In the genomic region with DNA sequence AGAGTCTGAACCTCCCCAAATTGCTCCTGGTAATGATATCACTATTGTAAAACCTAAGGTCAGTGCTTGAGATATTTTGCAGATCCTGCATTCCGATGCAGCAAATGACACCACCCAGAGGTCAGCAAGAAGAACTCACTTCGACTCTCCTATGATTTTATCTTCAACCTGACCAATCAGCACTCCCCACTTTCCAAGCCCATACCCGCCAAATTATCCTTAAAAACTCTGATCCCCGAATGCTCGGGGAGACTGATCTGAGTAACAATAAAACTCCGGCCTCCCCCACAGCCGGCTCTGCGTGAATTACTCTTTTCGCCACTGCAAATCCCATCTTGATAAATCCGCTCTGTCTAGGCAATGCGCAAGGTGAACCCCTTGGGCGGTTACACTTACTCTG, we compare ENCODE assay signal across 8 cellular contexts. TPM values are rescaled to one million over a fixed set of nuclear protein-coding genes. Genes with fewer than 3 reads are reported as not detected.
DNase-seq lines count a peak whose midpoint lies in the region; ATAC-seq, FAIRE-seq and TF ChIP-seq lines count a peak whose summit lies in the region.

No MANE protein-coding gene starts in this region.

- H3K9me3 ChIP-seq in SU-DHL-6 (ENCODE audit: insufficient read depth, low read length): no peaks in the 10 kb centered on the region
- no peaks in the 10 kb centered on the region for H3K9me3 ChIP-seq in right cardiac atrium (ENCODE audit: control insufficient read depth, low read length)
- no peaks in the 10 kb centered on the region for H3K9me3 ChIP-seq in spleen

- no peaks in the 10 kb centered on the region for H3F3A ChIP-seq in SU-DHL-6 (ENCODE audit: insufficient read depth)

- H3K4me1 ChIP-seq in right cardiac atrium (ENCODE audit: control insufficient read depth, insufficient read depth, low read length): peaks cover 4% of the 10 kb centered on the region
- H3K4me1 ChIP-seq in spleen: peaks cover 40 to 77% (median 58%) of the 10 kb centered on the region in 6 donors

- in situ Hi-C loops in GM13977 (cut with MboI; ENCODE audit: low pct_unique_long_range_greater_than_20kb, low sequenced_read_pairs, unreplicated experiment): no loop called here

- no peaks in the 10 kb centered on the region for H3K36me3 ChIP-seq in SU-DHL-6 (ENCODE audit: low read length)
- peaks cover 0 to 28% (median 2%) of the 10 kb centered on the region in 6 donors for H3K36me3 ChIP-seq in spleen

- intact Hi-C loops in right cardiac atrium (cut with DNase I) (no loop called here), spleen (cut with DNase I; ENCODE audit: low total_unique reads) (loop anchor here (5.0 kb wide), 1 partner anchor 130 kb away; no protein-coding TSS in a partner anchor)

- H3K79me2 ChIP-seq in SU-DHL-6 (ENCODE audit: insufficient read depth, low read length): no peaks in the 10 kb centered on the region

- H3K27ac ChIP-seq in SU-DHL-6 (ENCODE audit: low read depth, low read length) (no peak overlapping the region), right cardiac atrium (ENCODE audit: low read length) (no peak overlapping the region), spleen (peak overlapping the region in 7 of 8 donors; percentile 74 to 96 (median 95))

- ATAC-seq in right cardiac atrium (no peak), HG02884 (IDR thresholded peaks at IDR 0.05; ENCODE audit: unreplicated experiment) (no peak), HG02973 (IDR thresholded peaks at IDR 0.05; ENCODE audit: unreplicated experiment) (no peak)

- H3K27me3 ChIP-seq in SU-DHL-6 (ENCODE audit: low read length) (no peaks in the 10 kb centered on the region), right cardiac atrium (ENCODE audit: control insufficient read depth, insufficient read depth) (no peaks in the 10 kb centered on the region), spleen (replicated peaks in 1 of 7) (no peaks in the 10 kb centered on the region)

- peak; percentile 46 for FAIRE-seq in A204.1 (lab: Jason Lieb, UNC)

- H3K9ac ChIP-seq in SU-DHL-6 (ENCODE audit: low read length): peak overlapping the region; percentile 68

- TF ChIP-seq CTCF in GM13977 (IDR thresholded peaks at IDR 0.05; ENCODE audit: extremely low read depth, insufficient read depth, missing control alignments): peak; percentile 57
- TF ChIP-seq CTCF in SU-DHL-6 (IDR thresholded peaks at IDR 0.05; ENCODE audit: insufficient read depth, low read length, poor library complexity, severe bottlenecking): peak; percentile 32
- peak in 6 of 11 experiments; percentile 18 to 33 (median 24) for TF ChIP-seq CTCF in spleen (IDR thresholded peaks at IDR 0.05 in 8 of 11, conservative IDR thresholded peaks at IDR 0.05 in 3 of 11)

- H3K4me2 ChIP-seq in SU-DHL-6 (ENCODE audit: low read depth, low read length, poor library complexity, severe bottlenecking): peak overlapping the region; percentile 84

- no peaks in the 10 kb centered on the region for H4K20me1 ChIP-seq in SU-DHL-6 (ENCODE audit: low read depth, low read length)

- peak overlapping the region; percentile 94 for H2AFZ ChIP-seq in SU-DHL-6 (ENCODE audit: low read depth, low read length, severe bottlenecking)

- H3K4me3 ChIP-seq in SU-DHL-6 (ENCODE audit: insufficient read depth, low read length, poor library complexity, severe bottlenecking) (peak overlapping the region; percentile 88), right cardiac atrium (ENCODE audit: low read length) (peak overlapping the region; percentile 85), spleen (peak overlapping the region; percentile 73 to 94 (median 84))

- DNase-seq in GM13977 (ENCODE audit: low spot score): peak; percentile 55
- DNase-seq in right cardiac atrium: no peak
- DNase-seq in spleen: no peak
- no peak for DNase-seq in NCI-H1092 (lab: John Stamatoyannopoulos, UW)

- no peak for TF ChIP-seq POLR2A in spleen (IDR thresholded peaks at IDR 0.05)

- WGBS in right cardiac atrium: 4% methylated on average over 12 of the region's 12 CpGs
- whole genome bisulfite sequencing in spleen, 5 donors: 2 to 5% (median 4%) methylated on average over 12 of the region's 12 CpGs

- no peaks in the 10 kb centered on the region for H3K9me2 ChIP-seq in SU-DHL-6 (replicated peaks; ENCODE audit: insufficient read depth, low read length)

RNA-seq across cellular contexts. Expression of gene NPC2, which starts 1.2 kb away (rescaled TPM):
- total RNA-seq in right cardiac atrium (100 to 1,000 TPM; 116 to 142 (median 120) TPM), spleen (100 to 1,000 TPM; 191 to 956 (median 322) TPM)
- polyA plus RNA-seq in right cardiac atrium (170 TPM), spleen (100 to 1,000 TPM; 202 to 299 (median 221) TPM)

RNA-seq across cellular contexts. Expression of gene ISCA2, which starts 1.6 kb away (rescaled TPM):
- 10 to 100 TPM; 29.2 to 40.0 (median 34.9) TPM for total RNA-seq in right cardiac atrium
- 45.1 TPM for polyA plus RNA-seq in right cardiac atrium
- 10 to 100 TPM; 11.7 to 24.7 (median 19.0) TPM for total RNA-seq in spleen
- polyA plus RNA-seq in spleen: 10 to 100 TPM; 25.8 to 28.9 (median 26.0) TPM

Comparison
In these comparisons a context has a peak if more than half of its experiments do, and no peak if none do; other contexts are left out.
1. H3K27ac ChIP-seq: peak in spleen (7 of 8); none in SU-DHL-6 (single experiment) and right cardiac atrium (single experiment).
2. Peak in every context shown above with its lines, with median percentiles within 50 percentile points of each other: CTCF ChIP-seq and H3K4me3 ChIP-seq.